8 cellular contexts compared by ENCODE assay signal in the genomic region with DNA sequence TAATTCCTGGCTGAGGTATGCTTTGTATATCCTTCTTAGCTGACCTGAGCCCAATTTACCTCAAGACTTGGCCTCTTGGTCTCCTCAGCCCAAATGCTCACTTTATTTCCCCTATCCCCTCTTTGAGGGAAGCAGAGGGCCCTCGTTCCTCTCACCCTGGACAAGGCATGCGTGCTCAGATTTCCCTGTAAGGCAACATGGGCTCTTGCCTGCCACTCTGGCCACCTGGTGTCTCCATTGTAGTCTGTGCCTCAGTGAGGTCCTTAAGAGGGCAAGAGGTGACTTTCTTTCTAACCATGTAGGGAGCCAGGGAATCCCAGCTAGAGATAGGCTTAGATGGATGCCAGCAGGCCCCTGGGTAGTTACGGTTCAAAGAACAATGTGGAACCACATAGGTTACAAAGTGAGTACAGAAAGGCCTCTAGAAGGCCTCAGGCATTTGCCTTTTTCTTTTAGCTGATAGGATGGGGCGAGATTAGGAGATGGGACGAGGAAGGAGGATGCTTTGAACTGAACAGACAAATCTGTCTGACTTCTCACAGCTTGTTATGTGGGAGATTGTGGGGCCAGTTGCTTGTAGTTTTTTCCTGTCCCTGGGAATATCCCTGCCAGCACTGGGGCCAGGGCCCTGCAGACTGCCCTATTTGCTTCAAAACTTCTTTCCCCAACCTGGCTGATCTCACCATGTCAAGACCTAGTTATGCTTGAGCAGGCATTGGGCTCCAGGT. TPM values are rescaled to one million over a fixed set of nuclear protein-coding genes. Genes with fewer than 3 reads are reported as not detected.
DNase-seq lines count a peak whose midpoint lies in the region; ATAC-seq and TF ChIP-seq lines count a peak whose summit lies in the region.

No MANE protein-coding gene starts in this region.

- H3K4me3 Mint-ChIP-seq in IgD-negative memory B cell: peak overlapping the region; percentile 93 to 98 (median 96)
- peak overlapping the region; percentile 93 for H3K4me3 Mint-ChIP-seq in central memory CD8-positive, alpha-beta T cell

- TF ChIP-seq CTCF in AG09309 (IDR thresholded peaks at IDR 0.05; ENCODE audit: control insufficient read depth, insufficient read depth, low read depth, low read length, missing control alignments): no peak
- TF ChIP-seq CTCF in omental fat pad (IDR thresholded peaks at IDR 0.05): no peak

- H3K4me3 ChIP-seq in AG09309 (ENCODE audit: control insufficient read depth, low read depth, low read length): peak overlapping the region; percentile 76

- DNase-seq in AG09309 (ENCODE audit: low read depth) (no peak), myocyte (ENCODE audit: low read depth) (peak; percentile 18), omental fat pad (ENCODE audit: low spot score) (no peak), NCI-H2081 (lab: John Stamatoyannopoulos, UW) (no peak)
- DNase-seq in central memory CD8-positive, alpha-beta T cell (ENCODE audit: low spot score in 2 of 2): no peak

- peak overlapping the region; percentile 97 to 99 (median 97) for H3K27ac Mint-ChIP-seq in IgD-negative memory B cell
- peak overlapping the region; percentile 98 for H3K27ac Mint-ChIP-seq in central memory CD8-positive, alpha-beta T cell (ENCODE audit: low read depth)

- no peaks in the 10 kb centered on the region for H3K36me3 Mint-ChIP-seq in IgD-negative memory B cell
- peaks cover 13% of the 10 kb centered on the region for H3K36me3 Mint-ChIP-seq in central memory CD8-positive, alpha-beta T cell (ENCODE audit: insufficient read depth)

- H3K9me3 Mint-ChIP-seq in IgD-negative memory B cell: peaks cover 0 to 3% (median 0%) of the 10 kb centered on the region in 3 donors
- no peaks in the 10 kb centered on the region for H3K9me3 Mint-ChIP-seq in central memory CD8-positive, alpha-beta T cell

- peaks cover 20 to 32% (median 24%) of the 10 kb centered on the region in 3 donors for H3K4me1 Mint-ChIP-seq in IgD-negative memory B cell
- H3K4me1 Mint-ChIP-seq in central memory CD8-positive, alpha-beta T cell: peaks cover 33% of the 10 kb centered on the region

- ATAC-seq in central memory CD8-positive, alpha-beta T cell (replicated peaks; ENCODE audit: extremely low read depth, poor library complexity, severe bottlenecking): no peak
- ATAC-seq in HG03175 (IDR thresholded peaks at IDR 0.05; ENCODE audit: unreplicated experiment): no peak
- no peak for ATAC-seq in omental fat pad (ENCODE audit: low FRiP score)
- no peak for ATAC-seq in GM18502 (IDR thresholded peaks at IDR 0.05; ENCODE audit: poor library complexity, unreplicated experiment)

- no peaks in the 10 kb centered on the region for H3K27me3 Mint-ChIP-seq in IgD-negative memory B cell
- H3K27me3 Mint-ChIP-seq in central memory CD8-positive, alpha-beta T cell: no peaks in the 10 kb centered on the region

RNA-seq across cellular contexts. Expression of gene INTS14, which starts 1.1 kb away (rescaled TPM):
- polyA plus RNA-seq in IgD-negative memory B cell: 24.3 TPM
- total RNA-seq in myocyte (18.2 and 22.3 TPM in 2 replicates), omental fat pad (10 to 100 TPM; 26.6 to 50.8 (median 32.9) TPM)
- 21.1 TPM for polyA plus RNA-seq in myocyte (2012)

RNA-seq across cellular contexts. Expression of gene SLC24A1, which starts 9.7 kb away (rescaled TPM):
- 2.0 TPM for polyA plus RNA-seq in IgD-negative memory B cell
- total RNA-seq in myocyte: 3.4 and 6.9 TPM in 2 replicates
- 6.3 TPM for polyA plus RNA-seq in myocyte (2012)
- 10 to 100 TPM in 1 of 4 donors, 1 to 10 TPM in 3; 5.8 to 11.5 (median 7.6) TPM for total RNA-seq in omental fat pad
